9 cellular contexts compared by ENCODE assay signal in genomic region chr19:2579678-2580280, GRCh38.
DNase-seq lines count a peak whose midpoint lies in the region; ATAC-seq and TF ChIP-seq lines count a peak whose summit lies in the region.
"Had no signal": no experiment of that assay in that cellular context is flagged by ENCODE, and none has a peak within 500 bp of the region (broad histone marks: within the 10 kb centered on the region; RNA-seq: fewer than 3 reads in every experiment).

No MANE protein-coding gene starts in this region.

- no peak for DNase-seq in MM.1S
- no peak for DNase-seq in coronary artery (ENCODE audit: low spot score)
- no peak for DNase-seq in thoracic aorta (ENCODE audit: low spot score)
- DNase-seq in NCI-H69 (lab: John Stamatoyannopoulos, UW): no peak
- no peak for DNase-seq in activated T-cell treated with anti-CD3 and anti-CD28 coated beads, Interleukin-2, amount 50 U/mL, for 72 hours
- DNase-seq in NCI-H82 (lab: John Stamatoyannopoulos, UW): no peak

- H3K9ac ChIP-seq in MM.1S (ENCODE audit: low read length): no peak overlapping the region

- no peak overlapping the region for H2AFZ ChIP-seq in MM.1S (ENCODE audit: low read length)

- no peaks in the 10 kb centered on the region for H3K4me1 ChIP-seq in MM.1S (ENCODE audit: low read length)
- H3K4me1 ChIP-seq in muscle layer of duodenum (ENCODE audit: control insufficient read depth in 1 of 2, insufficient read depth in 2 of 2, low read length in 2 of 2): peaks cover 0 to 19% of the 10 kb centered on the region in 2 donors
- H3K4me1 ChIP-seq in thoracic aorta (ENCODE audit: control insufficient read depth in 1 of 2, low read depth in 2 of 2): peaks cover 33 to 53% of the 10 kb centered on the region in 2 donors

- no peaks in the 10 kb centered on the region for H3K79me2 ChIP-seq in MM.1S (ENCODE audit: low read length)

- H4K20me1 ChIP-seq in MM.1S (ENCODE audit: insufficient read depth, low read length): no peaks in the 10 kb centered on the region

- H3K4me3 Mint-ChIP-seq in activated T-cell treated with anti-CD3 and anti-CD28 coated beads, Interleukin-2, amount 50 U/mL, for 72 hours: peak overlapping the region in 1 of 2 donors; percentile 69

- peaks cover 0 to 4% of the 10 kb centered on the region in 2 donors for H3K9me3 Mint-ChIP-seq in activated T-cell treated with anti-CD3 and anti-CD28 coated beads, Interleukin-2, amount 50 U/mL, for 72 hours

- H3K27me3 ChIP-seq in MM.1S (replicated peaks; ENCODE audit: insufficient read depth, low read length) (no peaks in the 10 kb centered on the region), muscle layer of duodenum (ENCODE audit: low read depth, low read length) (no peaks in the 10 kb centered on the region), thoracic aorta (replicated peaks; ENCODE audit: insufficient read depth) (no peaks in the 10 kb centered on the region)

- H3K27ac Mint-ChIP-seq in activated T-cell treated with anti-CD3 and anti-CD28 coated beads, Interleukin-2, amount 50 U/mL, for 72 hours: no peak overlapping the region
- H3K27ac Mint-ChIP-seq: activated naive CD4-positive, alpha-beta T cell treated with anti-CD3 and anti-CD28 coated beads, Interleukin-2, amount 50 U/mL, for 72 hours had no signal

- H3K9me3 ChIP-seq in MM.1S (replicated peaks; ENCODE audit: insufficient read depth, low read length) (no peaks in the 10 kb centered on the region), muscle layer of duodenum (ENCODE audit: control insufficient read depth in 1 of 2, low read length in 2 of 2) (peaks cover 0 to 3% of the 10 kb centered on the region in 2 donors), thoracic aorta (no peaks in the 10 kb centered on the region)

- no peaks in the 10 kb centered on the region for H3K4me1 Mint-ChIP-seq in activated T-cell treated with anti-CD3 and anti-CD28 coated beads, Interleukin-2, amount 50 U/mL, for 72 hours (ENCODE audit: low read depth)

- peak overlapping the region; percentile 53; the same call in 1 of the 2 replicates for H3K4me2 ChIP-seq in MM.1S (ENCODE audit: low read depth, low read length)

- peaks cover 3 to 10% of the 10 kb centered on the region in 2 donors for H3K36me3 Mint-ChIP-seq in activated T-cell treated with anti-CD3 and anti-CD28 coated beads, Interleukin-2, amount 50 U/mL, for 72 hours (ENCODE audit: insufficient read depth in 2 of 2)

- ATAC-seq in thoracic aorta (ENCODE audit: insufficient number of reproducible peaks, low FRiP score, low read depth) (no peak), HG02798 (IDR thresholded peaks at IDR 0.05; ENCODE audit: poor library complexity, unreplicated experiment) (no peak)
- ATAC-seq in activated T-cell treated with anti-CD3 and anti-CD28 coated beads, Interleukin-2, amount 50 U/mL, for 72 hours (replicated peaks in 1 of 2): no peak

- TF ChIP-seq CTCF in MM.1S (IDR thresholded peaks at IDR 0.05; ENCODE audit: low read length) (no peak; the same call in 1 of the 2 replicates), coronary artery (IDR thresholded peaks at IDR 0.05) (no peak), thoracic aorta (IDR thresholded peaks at IDR 0.05) (no peak)

- H3K9me2 ChIP-seq in MM.1S (replicated peaks; ENCODE audit: insufficient read depth, low read length): no peaks in the 10 kb centered on the region

- no peaks in the 10 kb centered on the region for H3K36me3 ChIP-seq in MM.1S (replicated peaks; ENCODE audit: insufficient read depth, low read length)
- no peaks in the 10 kb centered on the region for H3K36me3 ChIP-seq in muscle layer of duodenum (ENCODE audit: control insufficient read depth in 1 of 2, insufficient read depth in 2 of 2, low read length in 2 of 2)
- H3K36me3 ChIP-seq in thoracic aorta: no peaks in the 10 kb centered on the region

- H3K4me3 ChIP-seq in MM.1S (ENCODE audit: low read length) (no peak overlapping the region), coronary artery (peak overlapping the region; percentile 70), muscle layer of duodenum (ENCODE audit: low read depth in 1 of 2, low read length in 2 of 2) (peak overlapping the region; percentile 34 to 63), thoracic aorta (peak overlapping the region; percentile 71)

- H3K27me3 Mint-ChIP-seq in activated T-cell treated with anti-CD3 and anti-CD28 coated beads, Interleukin-2, amount 50 U/mL, for 72 hours (ENCODE audit: low read depth): peaks cover 7% of the 10 kb centered on the region

- no peak overlapping the region for H3K27ac ChIP-seq in MM.1S (ENCODE audit: low read length)
- peak overlapping the region; percentile 91 to 95 for H3K27ac ChIP-seq in coronary artery
- no peak overlapping the region for H3K27ac ChIP-seq in muscle layer of duodenum (ENCODE audit: low read length)
- H3K27ac ChIP-seq in thoracic aorta: peak overlapping the region; percentile 93 to 96

- H3F3A ChIP-seq in MM.1S (ENCODE audit: insufficient read depth, low read length): no peaks in the 10 kb centered on the region

Comparison
In these comparisons a context has a peak if more than half of its experiments do, and no peak if none do; other contexts are left out.
1. H3K27ac ChIP-seq: peak in coronary artery (2 of 2) and thoracic aorta (2 of 2); none in MM.1S (single experiment) and muscle layer of duodenum (single experiment).